2 cellular contexts compared by ENCODE assay signal in genomic region chr16:57884655-57885133, GRCh38.
TF ChIP-seq lines count a peak whose summit lies in the region.

No MANE protein-coding gene starts in this region.

TF ChIP-seq in GM23338, 12 proteins besides CTCF, POLR2A, EP300 and RAD21 (continued from another document):
- TF ChIP-seq STAT1 (IDR thresholded peaks at IDR 0.05; ENCODE audit: unreplicated experiment) (no peak), NANOG (IDR thresholded peaks at IDR 0.05; ENCODE audit: borderline replicate concordance) (no peak), REST (IDR thresholded peaks at IDR 0.05; ENCODE audit: unreplicated experiment) (no peak), CREB1 (CRISPR knock-in tag; IDR thresholded peaks at IDR 0.05; ENCODE audit: low read depth) (no peak), EZH2 (IDR thresholded peaks at IDR 0.05; ENCODE audit: low read depth, unreplicated experiment) (no peak)
- TF ChIP-seq, protein P1, sequence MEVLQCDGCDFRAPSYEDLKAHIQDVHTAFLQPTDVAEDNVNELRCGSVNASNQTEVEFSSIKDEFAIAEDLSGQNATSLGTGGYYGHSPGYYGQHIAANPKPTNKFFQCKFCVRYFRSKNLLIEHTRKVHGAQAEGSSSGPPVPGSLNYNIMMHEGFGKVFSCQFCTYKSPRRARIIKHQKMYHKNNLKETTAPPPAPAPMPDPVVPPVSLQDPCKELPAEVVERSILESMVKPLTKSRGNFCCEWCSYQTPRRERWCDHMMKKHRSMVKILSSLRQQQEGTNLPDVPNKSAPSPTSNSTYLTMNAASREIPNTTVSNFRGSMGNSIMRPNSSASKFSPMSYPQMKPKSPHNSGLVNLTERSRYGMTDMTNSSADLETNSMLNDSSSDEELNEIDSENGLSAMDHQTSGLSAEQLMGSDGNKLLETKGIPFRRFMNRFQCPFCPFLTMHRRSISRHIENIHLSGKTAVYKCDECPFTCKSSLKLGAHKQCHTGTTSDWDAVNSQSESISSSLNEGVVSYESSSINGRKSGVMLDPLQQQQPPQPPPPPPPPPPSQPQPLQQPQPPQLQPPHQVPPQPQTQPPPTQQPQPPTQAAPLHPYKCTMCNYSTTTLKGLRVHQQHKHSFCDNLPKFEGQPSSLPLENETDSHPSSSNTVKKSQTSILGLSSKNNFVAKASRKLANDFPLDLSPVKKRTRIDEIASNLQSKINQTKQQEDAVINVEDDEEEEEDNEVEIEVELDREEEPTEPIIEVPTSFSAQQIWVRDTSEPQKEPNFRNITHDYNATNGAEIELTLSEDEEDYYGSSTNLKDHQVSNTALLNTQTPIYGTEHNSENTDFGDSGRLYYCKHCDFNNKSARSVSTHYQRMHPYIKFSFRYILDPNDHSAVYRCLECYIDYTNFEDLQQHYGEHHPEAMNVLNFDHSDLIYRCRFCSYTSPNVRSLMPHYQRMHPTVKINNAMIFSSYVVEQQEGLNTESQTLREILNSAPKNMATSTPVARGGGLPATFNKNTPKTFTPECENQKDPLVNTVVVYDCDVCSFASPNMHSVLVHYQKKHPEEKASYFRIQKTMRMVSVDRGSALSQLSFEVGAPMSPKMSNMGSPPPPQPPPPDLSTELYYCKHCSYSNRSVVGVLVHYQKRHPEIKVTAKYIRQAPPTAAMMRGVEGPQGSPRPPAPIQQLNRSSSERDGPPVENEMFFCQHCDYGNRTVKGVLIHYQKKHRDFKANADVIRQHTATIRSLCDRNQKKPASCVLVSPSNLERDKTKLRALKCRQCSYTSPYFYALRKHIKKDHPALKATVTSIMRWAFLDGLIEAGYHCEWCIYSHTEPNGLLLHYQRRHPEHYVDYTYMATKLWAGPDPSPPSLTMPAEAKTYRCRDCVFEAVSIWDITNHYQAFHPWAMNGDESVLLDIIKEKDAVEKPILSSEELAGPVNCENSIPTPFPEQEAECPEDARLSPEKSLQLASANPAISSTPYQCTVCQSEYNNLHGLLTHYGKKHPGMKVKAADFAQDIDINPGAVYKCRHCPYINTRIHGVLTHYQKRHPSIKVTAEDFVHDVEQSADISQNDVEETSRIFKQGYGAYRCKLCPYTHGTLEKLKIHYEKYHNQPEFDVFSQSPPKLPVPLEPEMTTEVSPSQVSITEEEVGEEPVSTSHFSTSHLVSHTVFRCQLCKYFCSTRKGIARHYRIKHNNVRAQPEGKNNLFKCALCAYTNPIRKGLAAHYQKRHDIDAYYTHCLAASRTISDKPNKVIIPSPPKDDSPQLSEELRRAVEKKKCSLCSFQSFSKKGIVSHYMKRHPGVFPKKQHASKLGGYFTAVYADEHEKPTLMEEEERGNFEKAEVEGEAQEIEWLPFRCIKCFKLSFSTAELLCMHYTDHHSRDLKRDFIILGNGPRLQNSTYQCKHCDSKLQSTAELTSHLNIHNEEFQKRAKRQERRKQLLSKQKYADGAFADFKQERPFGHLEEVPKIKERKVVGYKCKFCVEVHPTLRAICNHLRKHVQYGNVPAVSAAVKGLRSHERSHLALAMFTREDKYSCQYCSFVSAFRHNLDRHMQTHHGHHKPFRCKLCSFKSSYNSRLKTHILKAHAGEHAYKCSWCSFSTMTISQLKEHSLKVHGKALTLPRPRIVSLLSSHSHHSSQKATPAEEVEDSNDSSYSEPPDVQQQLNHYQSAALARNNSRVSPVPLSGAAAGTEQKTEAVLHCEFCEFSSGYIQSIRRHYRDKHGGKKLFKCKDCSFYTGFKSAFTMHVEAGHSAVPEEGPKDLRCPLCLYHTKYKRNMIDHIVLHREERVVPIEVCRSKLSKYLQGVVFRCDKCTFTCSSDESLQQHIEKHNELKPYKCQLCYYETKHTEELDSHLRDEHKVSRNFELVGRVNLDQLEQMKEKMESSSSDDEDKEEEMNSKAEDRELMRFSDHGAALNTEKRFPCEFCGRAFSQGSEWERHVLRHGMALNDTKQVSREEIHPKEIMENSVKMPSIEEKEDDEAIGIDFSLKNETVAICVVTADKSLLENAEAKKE (CRISPR knock-in tag; IDR thresholded peaks at IDR 0.05), result no peak

TF ChIP-seq in K562, 482 proteins besides CTCF, POLR2A, EP300 and RAD21 (continued from another document):
- TF ChIP-seq, protein P2, sequence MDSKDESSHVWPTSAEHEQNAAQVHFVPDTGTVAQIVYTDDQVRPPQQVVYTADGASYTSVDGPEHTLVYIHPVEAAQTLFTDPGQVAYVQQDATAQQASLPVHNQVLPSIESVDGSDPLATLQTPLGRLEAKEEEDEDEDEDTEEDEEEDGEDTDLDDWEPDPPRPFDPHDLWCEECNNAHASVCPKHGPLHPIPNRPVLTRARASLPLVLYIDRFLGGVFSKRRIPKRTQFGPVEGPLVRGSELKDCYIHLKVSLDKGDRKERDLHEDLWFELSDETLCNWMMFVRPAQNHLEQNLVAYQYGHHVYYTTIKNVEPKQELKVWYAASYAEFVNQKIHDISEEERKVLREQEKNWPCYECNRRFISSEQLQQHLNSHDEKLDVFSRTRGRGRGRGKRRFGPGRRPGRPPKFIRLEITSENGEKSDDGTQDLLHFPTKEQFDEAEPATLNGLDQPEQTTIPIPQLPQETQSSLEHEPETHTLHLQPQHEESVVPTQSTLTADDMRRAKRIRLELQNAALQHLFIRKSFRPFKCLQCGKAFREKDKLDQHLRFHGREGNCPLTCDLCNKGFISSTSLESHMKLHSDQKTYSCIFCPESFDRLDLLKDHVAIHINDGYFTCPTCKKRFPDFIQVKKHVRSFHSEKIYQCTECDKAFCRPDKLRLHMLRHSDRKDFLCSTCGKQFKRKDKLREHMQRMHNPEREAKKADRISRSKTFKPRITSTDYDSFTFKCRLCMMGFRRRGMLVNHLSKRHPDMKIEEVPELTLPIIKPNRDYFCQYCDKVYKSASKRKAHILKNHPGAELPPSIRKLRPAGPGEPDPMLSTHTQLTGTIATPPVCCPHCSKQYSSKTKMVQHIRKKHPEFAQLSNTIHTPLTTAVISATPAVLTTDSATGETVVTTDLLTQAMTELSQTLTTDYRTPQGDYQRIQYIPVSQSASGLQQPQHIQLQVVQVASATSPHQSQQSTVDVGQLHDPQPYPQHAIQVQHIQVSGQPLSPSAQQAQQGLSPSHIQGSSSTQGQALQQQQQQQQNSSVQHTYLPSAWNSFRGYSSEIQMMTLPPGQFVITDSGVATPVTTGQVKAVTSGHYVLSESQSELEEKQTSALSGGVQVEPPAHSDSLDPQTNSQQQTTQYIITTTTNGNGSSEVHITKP (IDR thresholded peaks at IDR 0.05; ENCODE audit: partially characterized antibody), result peak; percentile 93
- TF ChIP-seq ELF2 (CRISPR knock-in tag; IDR thresholded peaks at IDR 0.05), result no peak
